In the genomic region with DNA sequence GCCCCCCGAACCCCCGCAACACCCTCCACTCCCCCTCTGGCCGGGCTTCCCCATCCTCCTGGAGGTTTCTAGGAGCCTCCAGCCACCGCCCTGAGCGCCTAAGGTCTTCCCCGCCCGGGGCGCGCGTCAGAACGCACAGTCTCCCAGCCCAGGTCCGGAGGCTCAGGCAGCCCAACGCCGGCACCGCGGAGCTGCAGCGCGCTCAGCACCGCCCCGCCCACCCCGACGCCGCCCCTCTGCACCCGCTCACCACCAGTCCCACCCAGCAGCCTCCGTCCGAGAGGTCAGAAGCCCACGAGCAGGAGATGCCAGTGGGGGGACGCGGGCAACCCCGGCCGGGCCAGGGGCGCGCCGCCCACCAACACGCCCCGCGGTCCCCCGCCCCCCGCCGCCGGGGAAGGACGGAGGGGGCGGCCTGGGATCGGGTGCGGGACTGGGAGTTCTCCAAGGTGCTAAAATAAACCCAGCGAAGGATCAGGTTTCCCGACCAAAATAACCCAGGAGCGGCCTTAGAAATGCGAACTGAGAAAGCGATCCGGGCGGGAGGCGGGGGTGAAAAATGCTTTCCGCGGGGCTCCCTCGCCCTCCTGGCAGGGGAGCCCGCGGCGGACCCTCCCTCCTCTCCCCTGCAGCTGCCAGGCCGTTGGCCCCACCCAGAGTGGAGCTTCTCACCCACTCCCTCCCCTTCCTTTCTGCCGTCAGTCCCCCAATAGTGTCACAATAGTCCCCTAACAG, we compare ENCODE assay signal across 11 cellular contexts. TPM values are rescaled to one million over a fixed set of nuclear protein-coding genes. Genes with fewer than 3 reads are reported as not detected.
A peak's percentile ranks its signal among the peaks of the same experiment; 100 is the strongest.
DNase-seq lines count a peak whose midpoint lies in the region; ATAC-seq, FAIRE-seq and TF ChIP-seq lines count a peak whose summit lies in the region.
"Had no signal": no experiment of that assay in that cellular context is flagged by ENCODE, and none has a peak within 500 bp of the region (broad histone marks: within the 10 kb centered on the region; RNA-seq: fewer than 3 reads in every experiment).

No MANE protein-coding gene starts in this region.

- H3K9me3 ChIP-seq in PC-9 (ENCODE audit: insufficient read depth, low read depth), result no peaks in the 10 kb centered on the region
- H3K9me3 ChIP-seq in kidney (ENCODE audit: control insufficient read depth in 1 of 2, low read length in 2 of 2), result no peaks in the 10 kb centered on the region

- H3K4me1 Mint-ChIP-seq in stimulated activated naive CD8-positive, alpha-beta T cell treated with anti-CD3 and anti-CD28 coated beads, Interleukin-15, Interleukin-2, amounts not matched to agents 100 ng/mL and 50 ng/mL, for 24 hours (ENCODE audit: low read depth), result peaks cover 21% of the 10 kb centered on the region
- H3K4me1 Mint-ChIP-seq in memory B cell, result peaks cover 17% of the 10 kb centered on the region

- H2AFZ ChIP-seq in PC-9, result no peak overlapping the region

- no TSS peak for BruUV-seq in PC-9 (replicated peaks; lab: Mats Ljungman, UMichigan)

- no peak overlapping the region for H3K9ac ChIP-seq in kidney (ENCODE audit: low read length in 2 of 2)

- H3K27me3 Mint-ChIP-seq in stimulated activated naive CD8-positive, alpha-beta T cell treated with anti-CD3 and anti-CD28 coated beads, Interleukin-15, Interleukin-2, amounts not matched to agents 100 ng/mL and 50 ng/mL, for 24 hours, result peaks cover 14% of the 10 kb centered on the region
- H3K27me3 Mint-ChIP-seq in memory B cell, result peaks cover 6% of the 10 kb centered on the region

- H3K4me1 ChIP-seq in PC-9 (replicated peaks; ENCODE audit: insufficient read depth) (no peaks in the 10 kb centered on the region), kidney (ENCODE audit: control insufficient read depth in 1 of 2, insufficient read depth in 1 of 2, low read depth in 1 of 2, low read length in 2 of 2) (peaks cover 0 to 2% of the 10 kb centered on the region in 2 donors)

- no peaks in the 10 kb centered on the region for H3K9me3 Mint-ChIP-seq in stimulated activated naive CD8-positive, alpha-beta T cell treated with anti-CD3 and anti-CD28 coated beads, Interleukin-15, Interleukin-2, amounts not matched to agents 100 ng/mL and 50 ng/mL, for 24 hours
- H3K9me3 Mint-ChIP-seq in memory B cell, result no peaks in the 10 kb centered on the region

- H3K79me2 ChIP-seq in PC-9 (ENCODE audit: low read depth), result no peaks in the 10 kb centered on the region

- H3K36me3 ChIP-seq in brain microvascular endothelial cell (replicated peaks) (no peaks in the 10 kb centered on the region), PC-9 (ENCODE audit: low read depth) (no peaks in the 10 kb centered on the region), kidney (ENCODE audit: control insufficient read depth in 1 of 2, insufficient read depth in 2 of 2, low read length in 2 of 2) (no peaks in the 10 kb centered on the region)

- intact Hi-C loops in PC-9 (cut with micrococcal nuclease; ENCODE audit: unreplicated experiment) (no loop called here), kidney (cut with DNase I) (no loop called here)

- no peaks in the 10 kb centered on the region for H3K36me3 Mint-ChIP-seq in stimulated activated naive CD8-positive, alpha-beta T cell treated with anti-CD3 and anti-CD28 coated beads, Interleukin-15, Interleukin-2, amounts not matched to agents 100 ng/mL and 50 ng/mL, for 24 hours (ENCODE audit: low read depth)
- H3K36me3 Mint-ChIP-seq in memory B cell, result peaks cover 2% of the 10 kb centered on the region

- no peak for TF ChIP-seq CTCF in brain microvascular endothelial cell (IDR thresholded peaks at IDR 0.05; ENCODE audit: low read depth, low read length, missing control alignments)
- no peak for TF ChIP-seq CTCF in PC-9 (conservative IDR thresholded peaks at IDR 0.05)
- no peak for TF ChIP-seq CTCF in kidney (IDR thresholded peaks at IDR 0.05; ENCODE audit: borderline replicate concordance, extremely low read depth, insufficient read depth)

- POLR2A ChIA-PET in PC-9 (lab: Charles Lee; ENCODE audit: unreplicated experiment), result no interaction called here

- ATAC-seq in stimulated activated naive CD8-positive, alpha-beta T cell treated with anti-CD3 and anti-CD28 coated beads, Interleukin-15, Interleukin-2, amounts not matched to agents 100 U/mL and 50 U/mL, for 24 hours, result no peak
- ATAC-seq in memory B cell (ENCODE audit: low read depth), result no peak
- ATAC-seq: HCT116 had no signal

- H3K9me2 ChIP-seq in PC-9 (ENCODE audit: insufficient read depth), result no peaks in the 10 kb centered on the region

- H3K4me3 Mint-ChIP-seq in stimulated activated naive CD8-positive, alpha-beta T cell treated with anti-CD3 and anti-CD28 coated beads, Interleukin-15, Interleukin-2, amounts not matched to agents 100 ng/mL and 50 ng/mL, for 24 hours, result peak overlapping the region; percentile 7
- peak overlapping the region; percentile 11 for H3K4me3 Mint-ChIP-seq in memory B cell

- DNase-seq in stimulated activated naive CD8-positive, alpha-beta T cell treated with anti-CD3 and anti-CD28 coated beads, Interleukin-15, Interleukin-2, amounts not matched to agents 100 U/mL and 50 U/mL, for 24 hours, result no peak
- DNase-seq in brain microvascular endothelial cell (no peak), memory B cell (ENCODE audit: low spot score in 2 of 2) (no peak), PC-9 (no peak), NCI-H774 (lab: John Stamatoyannopoulos, UW) (no peak), DMS53 treated with DMSO at 0.1 percent for 48 hours (lab: John Stamatoyannopoulos, UW; ENCODE audit: unreplicated experiment) (no peak), kidney (no peak)
- DNase-seq: GF-D8, NCI-H1930 had no signal

- H3F3A ChIP-seq in PC-9 (ENCODE audit: insufficient read depth, low read depth), result no peaks in the 10 kb centered on the region

- no peak for FAIRE-seq in kidney (lab: Jason Lieb, UNC)

- H3K27ac ChIP-seq in brain microvascular endothelial cell (no peak overlapping the region), PC-9 (no peak overlapping the region), kidney (ENCODE audit: low read depth in 2 of 2, low read length in 2 of 2) (no peak overlapping the region)

- H3K27me3 ChIP-seq in brain microvascular endothelial cell (replicated peaks), result peaks cover 20% of the 10 kb centered on the region
- peaks cover 36% of the 10 kb centered on the region for H3K27me3 ChIP-seq in PC-9 (ENCODE audit: insufficient read depth, low read depth)

- no peaks in the 10 kb centered on the region for H4K20me1 ChIP-seq in PC-9 (ENCODE audit: insufficient read depth)

- in situ Hi-C loops in brain microvascular endothelial cell (cut with HindIII; ENCODE audit: low pct_ligation_motif_present, low sequenced_read_pairs), result no loop called here

- CTCF ChIA-PET in PC-9 (lab: Charles Lee), result no interaction called here

- H3K4me2 ChIP-seq in PC-9, result no peak overlapping the region

- no peak overlapping the region for H3K27ac Mint-ChIP-seq in stimulated activated naive CD8-positive, alpha-beta T cell treated with anti-CD3 and anti-CD28 coated beads, Interleukin-15, Interleukin-2, amounts not matched to agents 100 ng/mL and 50 ng/mL, for 24 hours
- no peak overlapping the region for H3K27ac Mint-ChIP-seq in memory B cell

- H3K4me3 ChIP-seq in brain microvascular endothelial cell (ENCODE audit: low read depth, low read length) (peak overlapping the region; percentile 26), PC-9 (no peak overlapping the region), kidney (ENCODE audit: low read length in 2 of 2) (no peak overlapping the region)

RNA-seq across cellular contexts. Expression of gene FAM78A, which starts 6.5 kb away (rescaled TPM):
- 1.3 and 1.6 TPM in 2 replicates for total RNA-seq in PC-9 (2021)
- 6.1 TPM for total RNA-seq in kidney
- polyA plus RNA-seq in kidney (ENCODE audit: insufficient read depth, low read depth, low replicate concordance), result 1.6 TPM

RNA-seq across cellular contexts. Expression of gene PLPP7, which starts 6.7 kb away (rescaled TPM):
- total RNA-seq in PC-9 (2021), result not detected in 2 replicates
- 4.0 TPM for total RNA-seq in kidney
- 5.5 TPM for polyA plus RNA-seq in kidney (ENCODE audit: insufficient read depth, low read depth, low replicate concordance)
